ENCODE assay signal across 22 cellular contexts in genomic region chrX:71626576-71626975, GRCh38. TPM values are rescaled to one million over a fixed set of nuclear protein-coding genes. Genes with fewer than 3 reads are reported as not detected.
DNase-seq lines count a peak whose midpoint lies in the region; ATAC-seq and TF ChIP-seq lines count a peak whose summit lies in the region.
"Had no signal": no experiment of that assay in that cellular context is flagged by ENCODE, and none has a peak within 500 bp of the region (broad histone marks: within the 10 kb centered on the region; RNA-seq: fewer than 3 reads in every experiment).

No MANE protein-coding gene starts in this region.

- H3K36me3 ChIP-seq in left ventricle myocardium inferior = no peaks in the 10 kb centered on the region
- no peaks in the 10 kb centered on the region for H3K36me3 ChIP-seq in left lung
- H3K36me3 ChIP-seq in spleen = no peaks in the 10 kb centered on the region
- H3K36me3 ChIP-seq in CD4-positive, alpha-beta memory T cell (ENCODE audit: insufficient read depth, low read length) = no peaks in the 10 kb centered on the region
- H3K36me3 ChIP-seq: BE2C had no signal

- H3K27ac ChIP-seq in left ventricle myocardium inferior (replicated peaks) (no peak overlapping the region), left lung (no peak overlapping the region), spleen (no peak overlapping the region)
- H3K27ac ChIP-seq in CD4-positive, alpha-beta memory T cell (ENCODE audit: low read depth, low read length) = no peak overlapping the region
- H3K27ac ChIP-seq: HL-60 had no signal

- DNase-seq in cardiac septum (ENCODE audit: low spot score) = peak; percentile 24
- no peak for DNase-seq in left ventricle myocardium inferior
- peak in 1 of 2 donors; percentile 43 for DNase-seq in left lung
- peak; percentile 53 for DNase-seq in spleen
- no peak for DNase-seq in cerebellar nuclear complex (lab: John Stamatoyannopoulos, UW)
- DNase-seq in DMS153 (lab: John Stamatoyannopoulos, UW) = no peak
- no peak for DNase-seq in CD4-positive, alpha-beta memory T cell
- DNase-seq: BE2C; CD4-positive, alpha-beta T cell; DMS53; HFFc6; NCI-H1048; NCI-H1436 treated with DMSO at 0.1 percent for 48 hours; NCI-H2081; NCI-H510A; NCI-H748 treated with DMSO at 0.1 percent for 48 hours; NK-92 treated with Interleukin-12 subunit alpha and Interleukin-12 subunit beta, amount 100 ng/mL, for 24 hours had no signal

- H3K4me3 ChIP-seq in left ventricle myocardium inferior = no peak overlapping the region
- H3K4me3 ChIP-seq in left lung = no peak overlapping the region
- no peak overlapping the region for H3K4me3 ChIP-seq in spleen
- H3K4me3 ChIP-seq in CD4-positive, alpha-beta memory T cell (ENCODE audit: low read length in 2 of 2) = no peak overlapping the region

- H3K4me3 Mint-ChIP-seq in CD4-positive, alpha-beta memory T cell = no peak overlapping the region
- H3K4me3 Mint-ChIP-seq: CD4-positive, alpha-beta T cell; HFFc6 had no signal

- intact Hi-C loops in cardiac septum (cut with DNase I) (no loop called here), left ventricle myocardium inferior (cut with micrococcal nuclease) (no loop called here), left lung (cut with DNase I) (no loop called here), spleen (cut with DNase I; ENCODE audit: low total_unique reads) (no loop called here)
- intact Hi-C loops in CD4-positive, alpha-beta memory T cell (cut with micrococcal nuclease) = no loop called here

- no peaks in the 10 kb centered on the region for H3K9me3 ChIP-seq in left ventricle myocardium inferior (replicated peaks)
- H3K9me3 ChIP-seq in left lung = no peaks in the 10 kb centered on the region
- no peaks in the 10 kb centered on the region for H3K9me3 ChIP-seq in spleen
- no peaks in the 10 kb centered on the region for H3K9me3 ChIP-seq in CD4-positive, alpha-beta memory T cell (ENCODE audit: control insufficient read depth in 1 of 2, low read length in 2 of 2)
- H3K9me3 ChIP-seq: BE2C had no signal

- TF ChIP-seq POLR2A in spleen (IDR thresholded peaks at IDR 0.05) = no peak

- POLR2A ChIA-PET in CD4-positive, alpha-beta memory T cell (lab: Charles Lee; ENCODE audit: partially characterized antibody) = interaction anchor here (1.0 kb wide), 1 partner anchor 10 kb away, joined by 4 read pairs; no protein-coding TSS in a partner anchor

- peak; percentile 56 for ATAC-seq in left lung
- ATAC-seq: Right ventricle myocardium inferior had no signal

- WGBS in spleen, 5 donors = 67 to 85% (median 73%) methylated on average over 1 to 6 of the region's 6 CpGs

- peaks cover 18 to 47% (median 28%) of the 10 kb centered on the region in 4 donors for H3K4me1 Mint-ChIP-seq in CD4-positive, alpha-beta memory T cell

- peaks cover 0 to 3% of the 10 kb centered on the region in 2 donors for H3K36me3 Mint-ChIP-seq in CD4-positive, alpha-beta memory T cell

- H3K27me3 Mint-ChIP-seq in CD4-positive, alpha-beta memory T cell = peaks cover 0 to 2% of the 10 kb centered on the region in 2 donors
- H3K27me3 Mint-ChIP-seq: CD4-positive, alpha-beta T cell had no signal

- CTCF ChIA-PET in CD4-positive, alpha-beta memory T cell (lab: Charles Lee; ENCODE audit: partially characterized antibody) = interaction anchor here (0.6 kb wide), 1 partner anchor 10 kb away, joined by 3 read pairs; no protein-coding TSS in a partner anchor

- no peaks in the 10 kb centered on the region for H3K27me3 ChIP-seq in left ventricle myocardium inferior (ENCODE audit: low read depth)
- no peaks in the 10 kb centered on the region for H3K27me3 ChIP-seq in left lung
- H3K27me3 ChIP-seq in spleen (replicated peaks in 1 of 7) = no peaks in the 10 kb centered on the region
- no peaks in the 10 kb centered on the region for H3K27me3 ChIP-seq in CD4-positive, alpha-beta memory T cell (ENCODE audit: insufficient read depth, low read length)
- H3K27me3 ChIP-seq: BE2C had no signal

- H3K4me1 ChIP-seq in left ventricle myocardium inferior (peaks cover 18% of the 10 kb centered on the region), left lung (peaks cover 7 to 19% of the 10 kb centered on the region in 2 donors), spleen (peaks cover 18 to 60% (median 45%) of the 10 kb centered on the region in 6 donors)
- H3K4me1 ChIP-seq in CD4-positive, alpha-beta memory T cell (ENCODE audit: insufficient read depth, low read length) = peaks cover 60% of the 10 kb centered on the region
- H3K4me1 ChIP-seq: BE2C had no signal

- no peak overlapping the region for H3K27ac Mint-ChIP-seq in CD4-positive, alpha-beta memory T cell
- H3K27ac Mint-ChIP-seq: CD4-positive, alpha-beta T cell; HFFc6 had no signal

- peaks cover 0 to 2% (median 0%) of the 10 kb centered on the region in 8 donors for H3K9me3 Mint-ChIP-seq in CD4-positive, alpha-beta memory T cell
- H3K9me3 Mint-ChIP-seq: CD4-positive, alpha-beta T cell; HFFc6 had no signal

- TF ChIP-seq CTCF in left ventricle myocardium inferior (IDR thresholded peaks at IDR 0.05; ENCODE audit: borderline replicate concordance) (no peak), left lung (IDR thresholded peaks at IDR 0.05) (no peak), spleen (IDR thresholded peaks at IDR 0.05 in 8 of 11, conservative IDR thresholded peaks at IDR 0.05 in 3 of 11) (no peak)

RNA-seq across cellular contexts. Expression of gene CXCR3, which starts 8.3 kb away (rescaled TPM):
- total RNA-seq in cardiac septum (0.13 TPM), left ventricle myocardium inferior (not detected), left lung (1 to 10 TPM in 1 of 2 donors, under 1 TPM in 1; 0.50 to 1.7 TPM), spleen (1 to 10 TPM; 5.6 to 9.4 (median 8.5) TPM)
- 10 to 100 TPM in 1 of 3 donors, 1 to 10 TPM in 2; 4.4 to 13.9 (median 6.4) TPM for polyA plus RNA-seq in spleen
- total RNA-seq in CD4-positive, alpha-beta memory T cell = 10 to 100 TPM; 28.5 to 32.5 TPM
- polyA plus RNA-seq in CD4-positive, alpha-beta memory T cell = 100 to 1,000 TPM in 1 of 2 donors, 10 to 100 TPM in 1; 45.6 to 153 TPM
- total RNA-seq: HFFc6, HT1080, M059J, SK-MEL-5 had no signal

RNA-seq across cellular contexts. Expression of gene GCNA, which starts 48.3 kb away (rescaled TPM):
- 1.4 TPM for total RNA-seq in cardiac septum
- 1.4 TPM for total RNA-seq in left ventricle myocardium inferior
- total RNA-seq in left lung = 1 to 10 TPM in 1 of 2 donors, under 1 TPM in 1; 0.64 to 3.2 TPM
- 10 to 100 TPM in 1 of 7 donors, 1 to 10 TPM in 6; 1.9 to 12.8 (median 4.4) TPM for total RNA-seq in spleen
- polyA plus RNA-seq in spleen = 1 to 10 TPM; 1.8 to 2.4 (median 1.9) TPM
- 10 to 100 TPM; 10.2 to 11.4 TPM for total RNA-seq in CD4-positive, alpha-beta memory T cell
- polyA plus RNA-seq in CD4-positive, alpha-beta memory T cell = under 1 TPM in 1 of 2 donors, not detected in 1; 0.40 TPM

Comparison
In these comparisons a context has a peak if more than half of its experiments do, and no peak if none do; other contexts are left out.
1. DNase-seq: peak in cardiac septum (single experiment) and spleen (single experiment); none in left ventricle myocardium inferior (single experiment), cerebellar nuclear complex (0 of 2), DMS153 (single experiment) and CD4-positive, alpha-beta memory T cell (0 of 5).